In the genomic region with DNA sequence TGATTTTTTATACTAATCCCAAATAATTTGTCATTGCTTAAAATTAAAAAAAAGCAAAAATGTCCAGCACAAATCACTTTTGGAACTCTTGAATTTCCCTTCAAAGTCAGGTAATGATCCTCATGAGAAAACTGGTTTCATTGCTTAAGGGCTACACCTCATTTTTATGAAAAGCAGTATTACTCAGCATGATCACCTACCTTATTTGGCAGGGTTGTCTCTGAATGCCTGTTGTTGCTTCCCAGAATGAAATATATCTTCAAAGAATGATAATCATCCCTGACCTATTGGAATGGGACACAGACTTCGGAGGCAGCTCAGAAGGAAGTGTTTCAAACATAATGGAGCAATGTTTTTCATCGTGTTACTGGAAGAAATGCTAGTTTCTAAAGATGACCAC, we compare ENCODE assay signal across 22 cellular contexts.
"Had no signal": no experiment of that assay in that cellular context is flagged by ENCODE, and none has a peak within 500 bp of the region (broad histone marks: within the 10 kb centered on the region; RNA-seq: fewer than 3 reads in every experiment).

No MANE protein-coding gene starts in this region.

- H3K27ac ChIP-seq: dorsolateral prefrontal cortex, lower lobe of right lung, thyroid gland had no signal

- H3K4me1 ChIP-seq: thyroid gland had no signal

- DNase-seq: activated CD4-positive, alpha-beta T cell treated with anti-CD3 and anti-CD28 coated beads for 36 hours; activated CD4-positive, alpha-beta T cell treated with anti-CD3 and anti-CD28 coated beads, Interleukin-2, amount 50 U/mL, for 48 hours; activated naive CD8-positive, alpha-beta T cell treated with anti-CD3 and anti-CD28 coated beads, Interleukin-2, amount 10 ng/mL, durations not matched to agents 7 days and 5 days; activated T-cell treated with anti-CD3 and anti-CD28 coated beads for 4 hours; amygdala; caudate nucleus; dorsolateral prefrontal cortex; endodermal cell; erythroblast; left colon; lower lobe of right lung; midbrain; nephron progenitor cell; occipital lobe; posterior cingulate gyrus; retina; stimulated activated CD4-positive, alpha-beta T cell treated with anti-CD3 and anti-CD28 coated beads, Interleukin-12 subunit alpha, Interleukin-12 subunit beta, amount 100 ng/mL, for 4 hours; stimulated activated CD4-positive, alpha-beta T cell treated with anti-CD3 and anti-CD28 coated beads, Interleukin-1b, Interleukin-23, amount 100 ng/mL, for 48 hours; stimulated activated naive CD4-positive, alpha-beta T cell treated with Interleukin-2 at 50 U/mL for 16 hours; thyroid gland had no signal

- H3K27ac Mint-ChIP-seq: activated CD4-positive, alpha-beta T cell treated with anti-CD3 and anti-CD28 coated beads for 36 hours; activated naive CD8-positive, alpha-beta T cell treated with anti-CD3 and anti-CD28 coated beads, Interleukin-2, amount 10 ng/mL, durations not matched to agents 7 days and 5 days; activated T-helper 1 cell treated with anti-CD3 and anti-CD28 coated beads, Interleukin-12 subunit alpha, Interleukin-12 subunit beta, Interleukin-2, Interleukin-4 antibody, amounts not matched to agents 30 ng/mL and 10 ng/mL and 1 ng/mL, durations not matched to agents 14 hours and 24 hours and 36 hours; endodermal cell; WTC11 had no signal

- H3K9me3 Mint-ChIP-seq: activated naive CD8-positive, alpha-beta T cell treated with anti-CD3 and anti-CD28 coated beads, Interleukin-2, amount 10 ng/mL, durations not matched to agents 7 days and 5 days; activated T-helper 1 cell treated with anti-CD3 and anti-CD28 coated beads, Interleukin-12 subunit alpha, Interleukin-12 subunit beta, Interleukin-2, Interleukin-4 antibody, amounts not matched to agents 30 ng/mL and 10 ng/mL and 1 ng/mL, durations not matched to agents 14 hours and 24 hours and 36 hours; endodermal cell; nephron progenitor cell; WTC11 had no signal

- H3K36me3 ChIP-seq: lower lobe of right lung, thyroid gland had no signal

- H3K36me3 Mint-ChIP-seq: activated naive CD8-positive, alpha-beta T cell treated with anti-CD3 and anti-CD28 coated beads, Interleukin-2, amount 10 ng/mL, durations not matched to agents 7 days and 5 days had no signal

- H3K9me3 ChIP-seq: lower lobe of right lung, thyroid gland had no signal

- H3K4me1 Mint-ChIP-seq: activated CD4-positive, alpha-beta T cell treated with anti-CD3 and anti-CD28 coated beads for 36 hours had no signal

- H3K4me3 Mint-ChIP-seq: activated CD4-positive, alpha-beta T cell treated with anti-CD3 and anti-CD28 coated beads for 36 hours; activated naive CD8-positive, alpha-beta T cell treated with anti-CD3 and anti-CD28 coated beads, Interleukin-2, amount 10 ng/mL, durations not matched to agents 7 days and 5 days; activated T-helper 1 cell treated with anti-CD3 and anti-CD28 coated beads, Interleukin-12 subunit alpha, Interleukin-12 subunit beta, Interleukin-2, Interleukin-4 antibody, amounts not matched to agents 30 ng/mL and 10 ng/mL and 1 ng/mL, durations not matched to agents 14 hours and 24 hours and 36 hours; endodermal cell; nephron progenitor cell; WTC11 had no signal

- H3K27me3 ChIP-seq: dorsolateral prefrontal cortex, thyroid gland had no signal

- ATAC-seq: activated CD4-positive, alpha-beta T cell treated with anti-CD3 and anti-CD28 coated beads for 36 hours; left colon; lower lobe of right lung; WTC11 had no signal

- H3K4me3 ChIP-seq: dorsolateral prefrontal cortex, lower lobe of right lung, thyroid gland had no signal
